26 cellular contexts compared by ENCODE assay signal in the genomic region with DNA sequence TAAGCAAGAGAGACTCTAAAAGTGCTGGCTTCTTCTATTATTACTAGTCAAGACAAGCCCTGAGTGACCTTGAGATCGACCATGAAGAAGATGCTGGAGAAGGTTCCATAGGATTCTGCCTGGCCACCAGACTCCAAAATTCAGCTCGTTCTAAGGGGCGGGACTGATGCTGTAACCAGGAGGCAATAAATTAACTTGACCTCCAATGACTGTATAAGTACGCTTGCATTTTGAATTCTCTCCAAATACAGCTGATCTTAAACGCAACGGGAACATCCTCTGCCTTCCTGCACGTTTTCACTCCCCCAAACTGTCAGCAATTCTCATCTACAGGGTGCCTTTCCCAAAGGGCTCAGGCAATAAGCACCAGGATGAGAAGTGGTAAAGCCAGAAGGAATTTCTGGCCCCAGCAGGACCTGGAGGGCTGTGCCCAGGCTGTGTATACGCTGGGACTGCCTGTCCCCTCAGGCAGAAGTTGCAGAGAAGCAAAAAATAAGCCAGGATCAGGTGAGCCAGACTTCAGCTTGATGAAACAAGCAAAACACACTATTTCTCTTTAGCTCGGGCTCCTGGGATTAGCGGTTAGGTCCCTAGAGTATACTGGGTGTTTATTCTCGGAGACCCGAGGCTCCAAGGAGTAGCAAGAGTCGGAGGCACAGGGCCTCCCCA.
"Had no signal": no experiment of that assay in that cellular context is flagged by ENCODE, and none has a peak within 500 bp of the region (broad histone marks: within the 10 kb centered on the region; RNA-seq: fewer than 3 reads in every experiment).

No MANE protein-coding gene starts in this region.

- ATAC-seq: activated CD8-positive, alpha-beta memory T cell treated with anti-CD3 and anti-CD28 coated beads, Interleukin-2, amount 10 ng/mL, durations not matched to agents 7 days and 5 days; activated naive CD8-positive, alpha-beta T cell treated with anti-CD3 and anti-CD28 coated beads, Interleukin-2, amount 50 U/mL, for 24 hours; activated T-helper 17 cell treated with anti-CD3 and anti-CD28 coated beads, Interleukin-2, amount 50 U/mL, for 72 hours; gastroesophageal sphincter; heart right ventricle had no signal

- H3K4me3 Mint-ChIP-seq: activated B cell treated with CpG ODN at 0.5 μM for 24 hours; activated CD4-positive, alpha-beta memory T cell treated with anti-CD3 and anti-CD28 coated beads, Interleukin-2, amount 10 ng/mL, durations not matched to agents 7 days and 5 days; activated CD8-positive, alpha-beta memory T cell treated with anti-CD3 and anti-CD28 coated beads, Interleukin-2, amount 10 ng/mL, durations not matched to agents 7 days and 5 days; activated naive CD8-positive, alpha-beta T cell treated with anti-CD3 and anti-CD28 coated beads, Interleukin-2, amount 50 U/mL, for 24 hours; activated T-helper 17 cell treated with anti-CD3 and anti-CD28 coated beads, Interleukin-2, amount 50 U/mL, for 72 hours; endodermal cell; neural crest cell had no signal

- H3K27ac ChIP-seq: brain microvascular endothelial cell, colonic mucosa, epithelial cell of prostate, gastroesophageal sphincter, heart right ventricle, left ventricle myocardium inferior, right atrium auricular region, tibial artery had no signal

- DNase-seq: activated B cell treated with CpG ODN at 0.5 μM for 24 hours; activated CD4-positive, alpha-beta memory T cell treated with anti-CD3 and anti-CD28 coated beads, Interleukin-2, amount 10 ng/mL, durations not matched to agents 7 days and 5 days; activated CD4-positive, alpha-beta T cell treated with anti-CD3 and anti-CD28 coated beads for 4 hours; activated CD8-positive, alpha-beta memory T cell treated with anti-CD3 and anti-CD28 coated beads, Interleukin-2, amount 10 ng/mL, durations not matched to agents 7 days and 5 days; activated naive CD4-positive, alpha-beta T cell treated with Interleukin-2 at 50 U/mL for 16 hours; activated naive CD8-positive, alpha-beta T cell treated with anti-CD3 and anti-CD28 coated beads, Interleukin-2, amount 50 U/mL, for 24 hours; aorta; brain microvascular endothelial cell; central memory CD4-positive, alpha-beta T cell; colonic mucosa; endodermal cell; heart right ventricle; kidney glomerular epithelial cell; left ventricle myocardium inferior; mammary epithelial cell; stimulated activated CD4-positive, alpha-beta T cell treated with anti-CD3 and anti-CD28 coated beads, Interleukin-12 subunit alpha, Interleukin-12 subunit beta, amount 100 ng/mL, for 4 hours; stimulated activated CD4-positive, alpha-beta T cell treated with anti-CD3 and anti-CD28 coated beads, Interleukin-1b, Interleukin-23, amount 100 ng/mL, for 48 hours; stimulated activated naive CD4-positive, alpha-beta T cell treated with Interleukin-2 at 50 U/mL for 16 hours; tibial artery had no signal

- H3K27ac Mint-ChIP-seq: activated B cell treated with CpG ODN at 0.5 μM for 24 hours; activated CD4-positive, alpha-beta memory T cell treated with anti-CD3 and anti-CD28 coated beads, Interleukin-2, amount 10 ng/mL, durations not matched to agents 7 days and 5 days; activated CD8-positive, alpha-beta memory T cell treated with anti-CD3 and anti-CD28 coated beads, Interleukin-2, amount 10 ng/mL, durations not matched to agents 7 days and 5 days; activated naive CD8-positive, alpha-beta T cell treated with anti-CD3 and anti-CD28 coated beads, Interleukin-2, amount 50 U/mL, for 24 hours; activated T-helper 17 cell treated with anti-CD3 and anti-CD28 coated beads, Interleukin-2, amount 50 U/mL, for 72 hours; endodermal cell; progenitor cell of endocrine pancreas had no signal

- H3K4me3 ChIP-seq: colonic mucosa, gastroesophageal sphincter, heart right ventricle, left ventricle myocardium inferior, right atrium auricular region, tibial artery had no signal

- H3K4me1 ChIP-seq: colonic mucosa, gastroesophageal sphincter, heart right ventricle, left ventricle myocardium inferior, right atrium auricular region, tibial artery had no signal

- H3K27me3 Mint-ChIP-seq: progenitor cell of endocrine pancreas had no signal

- H3K36me3 ChIP-seq: brain microvascular endothelial cell, colonic mucosa, gastroesophageal sphincter, heart right ventricle, left ventricle myocardium inferior, right atrium auricular region, tibial artery had no signal

- H3K4me1 Mint-ChIP-seq: activated B cell treated with CpG ODN at 0.5 μM for 24 hours; activated CD8-positive, alpha-beta memory T cell treated with anti-CD3 and anti-CD28 coated beads, Interleukin-2, amount 10 ng/mL, durations not matched to agents 7 days and 5 days; activated naive CD8-positive, alpha-beta T cell treated with anti-CD3 and anti-CD28 coated beads, Interleukin-2, amount 50 U/mL, for 24 hours; activated T-helper 17 cell treated with anti-CD3 and anti-CD28 coated beads, Interleukin-2, amount 50 U/mL, for 72 hours had no signal

- H3K27me3 ChIP-seq: brain microvascular endothelial cell, colonic mucosa, gastroesophageal sphincter, right atrium auricular region had no signal

- H3K9me3 Mint-ChIP-seq: activated B cell treated with CpG ODN at 0.5 μM for 24 hours had no signal

- H3K9me3 ChIP-seq: colonic mucosa, gastroesophageal sphincter, heart right ventricle, tibial artery had no signal

- FAIRE-seq: TTC549 had no signal

- H3K36me3 Mint-ChIP-seq: activated CD8-positive, alpha-beta memory T cell treated with anti-CD3 and anti-CD28 coated beads, Interleukin-2, amount 10 ng/mL, durations not matched to agents 7 days and 5 days had no signal
